In the genomic region with DNA sequence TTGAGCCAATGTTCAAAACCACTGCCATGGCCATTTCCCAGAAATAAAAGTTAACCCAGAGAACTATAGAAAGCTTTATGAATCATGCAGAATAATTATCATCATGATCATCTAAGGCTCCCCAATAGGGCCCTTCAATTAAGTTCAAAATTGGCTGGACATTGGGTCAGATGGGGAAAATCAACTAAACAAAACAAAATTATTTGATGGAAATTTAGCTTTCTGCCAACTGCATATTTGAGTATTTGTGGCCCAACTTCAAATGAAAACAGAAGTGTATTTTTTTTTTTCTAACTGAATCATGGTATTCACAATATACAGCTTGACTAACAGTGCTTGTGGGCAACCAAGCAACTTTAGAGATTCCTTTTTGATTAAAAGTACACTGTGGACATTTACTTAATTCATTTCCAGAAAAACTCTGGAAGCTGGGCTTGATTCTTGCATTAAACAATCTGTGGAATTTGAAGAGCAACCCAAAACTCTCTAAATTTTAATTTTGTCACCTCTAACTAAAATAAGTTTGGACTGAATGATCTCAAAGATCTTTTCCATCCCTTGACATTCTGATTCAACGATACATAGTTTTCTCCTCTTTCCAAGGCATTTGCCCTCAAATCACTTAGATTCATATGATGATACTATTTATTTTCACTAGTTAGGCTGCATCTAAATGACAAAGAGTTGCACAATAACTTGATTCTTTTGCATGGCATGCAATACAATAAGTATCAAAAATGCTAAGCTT, we compare ENCODE assay signal across 23 cellular contexts.
DNase-seq lines count a peak whose midpoint lies in the region; ATAC-seq and TF ChIP-seq lines count a peak whose summit lies in the region.
"Had no signal": no experiment of that assay in that cellular context is flagged by ENCODE, and none has a peak within 500 bp of the region (broad histone marks: within the 10 kb centered on the region; RNA-seq: fewer than 3 reads in every experiment).

No MANE protein-coding gene starts in this region.

- H3F3A ChIP-seq in GM23248 (ENCODE audit: insufficient read depth) = peaks cover 30% of the 10 kb centered on the region

- H3K36me3 ChIP-seq in ACC112 (ENCODE audit: insufficient read depth, low read length) = no peaks in the 10 kb centered on the region
- H3K36me3 ChIP-seq in GM23248 (ENCODE audit: low read depth) = no peaks in the 10 kb centered on the region
- H3K36me3 ChIP-seq in hepatocyte (replicated peaks; ENCODE audit: insufficient read depth, low read depth) = no peaks in the 10 kb centered on the region
- H3K36me3 ChIP-seq: ascending aorta, heart left ventricle, neutrophil had no signal

- H3K9me3 ChIP-seq in GM23248 (ENCODE audit: low read depth) (no peaks in the 10 kb centered on the region), hepatocyte (ENCODE audit: low read depth) (no peaks in the 10 kb centered on the region)
- H3K9me3 ChIP-seq: ascending aorta, heart left ventricle, neutrophil, psoas muscle had no signal

- H3K9me2 ChIP-seq in GM23248 (ENCODE audit: insufficient read depth) (no peaks in the 10 kb centered on the region), hepatocyte (replicated peaks; ENCODE audit: insufficient read depth) (no peaks in the 10 kb centered on the region)

- in situ Hi-C loops in GM23248 (cut with MboI) = no loop called here

- H2AFZ ChIP-seq in ACC112 (ENCODE audit: low read length, unreplicated experiment) (peak overlapping the region; percentile 83), GM23248 (peak overlapping the region; percentile 45; the same call in 1 of the 2 replicates), hepatocyte (no peak overlapping the region)

- no peaks in the 10 kb centered on the region for H4K20me1 ChIP-seq in GM23248 (ENCODE audit: insufficient read depth)
- no peaks in the 10 kb centered on the region for H4K20me1 ChIP-seq in hepatocyte (ENCODE audit: insufficient read depth, poor library complexity, severe bottlenecking)

- H3K4me1 ChIP-seq in ACC112 (ENCODE audit: control insufficient read depth, insufficient read depth, low read length, unreplicated experiment) (peaks cover 40% of the 10 kb centered on the region), GM23248 (ENCODE audit: insufficient read depth) (peaks cover 40% of the 10 kb centered on the region), hepatocyte (ENCODE audit: insufficient read depth) (peaks cover 26% of the 10 kb centered on the region)
- H3K4me1 ChIP-seq: foreskin keratinocyte, psoas muscle had no signal

- H3K4me2 ChIP-seq in GM23248 (ENCODE audit: unreplicated experiment) (peak overlapping the region; percentile 66), hepatocyte (peak overlapping the region; percentile 23)

- H3K27ac ChIP-seq in ACC112 (ENCODE audit: low read depth, low read length) (peak overlapping the region; percentile 69), GM23248 (peak overlapping the region; percentile 65), hepatocyte (no peak overlapping the region)
- H3K27ac ChIP-seq: ascending aorta, foreskin keratinocyte, neutrophil, psoas muscle, RWPE1, SK-N-MC had no signal

- no peak overlapping the region for H3K9ac ChIP-seq in GM23248

- no peak for TF ChIP-seq CTCF in hepatocyte (IDR thresholded peaks at IDR 0.05; ENCODE audit: poor library complexity)

- H3K4me3 ChIP-seq in ACC112 (ENCODE audit: low read depth, low read length) (peak overlapping the region; percentile 47), GM23248 (peak overlapping the region; percentile 25), hepatocyte (no peak overlapping the region)
- H3K4me3 ChIP-seq: ascending aorta, heart left ventricle, psoas muscle, SK-N-MC had no signal

- H3K79me2 ChIP-seq in ACC112 (ENCODE audit: control insufficient read depth, insufficient read depth, low read length, unreplicated experiment) = no peaks in the 10 kb centered on the region
- no peaks in the 10 kb centered on the region for H3K79me2 ChIP-seq in GM23248 (ENCODE audit: insufficient read depth)
- H3K79me2 ChIP-seq in hepatocyte = peaks cover 22% of the 10 kb centered on the region

- ATAC-seq in GM18907 (IDR thresholded peaks at IDR 0.05; ENCODE audit: unreplicated experiment) = no peak
- ATAC-seq: activated CD8-positive, alpha-beta T cell treated with anti-CD3 and anti-CD28 coated beads, Interleukin-2, amount 10 ng/mL, durations not matched to agents 7 days and 5 days; foreskin keratinocyte; heart left ventricle; psoas muscle had no signal

- 5% methylated on average over 1 of the region's 1 CpG for WGBS in GM23248 (ENCODE audit: low coverage in 1 of 2, low lambda C conversion rate in 2 of 2, missing lambda C conversion rate in 2 of 2), 2 experiments
- 93% methylated on average over 1 of the region's 1 CpG for WGBS in hepatocyte (ENCODE audit: low lambda C conversion rate, missing lambda C conversion rate)

- peak; percentile 70 for DNase-seq in GM23248
- DNase-seq in astrocyte of the hippocampus (ENCODE audit: low read depth, low spot score) = peak; percentile 41
- DNase-seq in hepatocyte (ENCODE audit: low spot score) = no peak
- no peak for DNase-seq in activated T-cell treated with anti-CD3 and anti-CD28 coated beads for 4 hours
- no peak for DNase-seq in T-helper 1 cell
- no peak for DNase-seq in SHP77 treated with DMSO at 0.1 percent for 48 hours (lab: John Stamatoyannopoulos, UW)
- DNase-seq: 8988T; activated CD8-positive, alpha-beta T cell treated with anti-CD3 and anti-CD28 coated beads, Interleukin-2, amount 10 ng/mL, durations not matched to agents 7 days and 5 days; CD8-positive, alpha-beta memory T cell; DMS153; foreskin keratinocyte; HCEC 1CT; heart left ventricle; mesendoderm; NCI-H1694; NCI-H510A; psoas muscle had no signal

- H3K27me3 ChIP-seq in ACC112 (ENCODE audit: insufficient read depth, low read length) = no peaks in the 10 kb centered on the region
- H3K27me3 ChIP-seq in GM23248 (replicated peaks; ENCODE audit: insufficient read depth) = no peaks in the 10 kb centered on the region
- no peaks in the 10 kb centered on the region for H3K27me3 ChIP-seq in hepatocyte
- H3K27me3 ChIP-seq: ascending aorta, foreskin keratinocyte, heart left ventricle, neutrophil had no signal

Comparison
In these comparisons a context has a peak if more than half of its experiments do, and no peak if none do; other contexts are left out.
1. DNase-seq: peak in GM23248 (single experiment) and astrocyte of the hippocampus (single experiment); none in hepatocyte (single experiment), activated T-cell treated with anti-CD3 and anti-CD28 coated beads for 4 hours (single experiment), T-helper 1 cell (0 of 5) and SHP77 treated with DMSO at 0.1 percent for 48 hours (single experiment).